In genomic region chr13:75194717-75195116, GRCh38 we compare ENCODE assay signal across 22 cellular contexts.
DNase-seq lines count a peak whose midpoint lies in the region; ATAC-seq and TF ChIP-seq lines count a peak whose summit lies in the region.
"Had no signal": no experiment of that assay in that cellular context is flagged by ENCODE, and none has a peak within 500 bp of the region (broad histone marks: within the 10 kb centered on the region; RNA-seq: fewer than 3 reads in every experiment).

No MANE protein-coding gene starts in this region.

- POLR2A ChIA-PET in activated CD8-positive, alpha-beta T cell treated with anti-CD3 and anti-CD28 coated beads for 36 hours (lab: Charles Lee), result no interaction called here

- H4K91ac ChIP-seq in neuronal stem cell (ENCODE audit: low read depth, low read length, poor library complexity), result no peak overlapping the region

- H3K9me3 Mint-ChIP-seq in activated CD8-positive, alpha-beta T cell treated with anti-CD3 and anti-CD28 coated beads for 36 hours, result no peaks in the 10 kb centered on the region
- H3K9me3 Mint-ChIP-seq: activated naive CD4-positive, alpha-beta T cell treated with anti-CD3 and anti-CD28 coated beads, Interleukin-2, amount 50 U/mL, for 72 hours; activated T-helper 1 cell treated with anti-CD3 and anti-CD28 coated beads, Interleukin-12 subunit alpha, Interleukin-12 subunit beta, Interleukin-2, Interleukin-4 antibody, amounts not matched to agents 30 ng/mL and 10 ng/mL and 1 ng/mL, durations not matched to agents 14 hours and 24 hours and 36 hours; naive thymus-derived CD8-positive, alpha-beta T cell had no signal

- no peak overlapping the region for H3K27ac Mint-ChIP-seq in activated CD8-positive, alpha-beta T cell treated with anti-CD3 and anti-CD28 coated beads for 36 hours
- H3K27ac Mint-ChIP-seq: activated CD4-positive, alpha-beta T cell treated with anti-CD3 and anti-CD28 coated beads for 36 hours; activated naive CD4-positive, alpha-beta T cell treated with anti-CD3 and anti-CD28 coated beads, Interleukin-2, amount 50 U/mL, for 72 hours; activated T-helper 1 cell treated with anti-CD3 and anti-CD28 coated beads, Interleukin-12 subunit alpha, Interleukin-12 subunit beta, Interleukin-2, Interleukin-4 antibody, amounts not matched to agents 30 ng/mL and 10 ng/mL and 1 ng/mL, durations not matched to agents 14 hours and 24 hours and 36 hours; naive thymus-derived CD8-positive, alpha-beta T cell had no signal

- H3K27ac ChIP-seq in left ventricle myocardium inferior (replicated peaks), result peak overlapping the region; percentile 81
- peak overlapping the region; percentile 50 for H3K27ac ChIP-seq in neuronal stem cell (replicated peaks; ENCODE audit: low read length)
- peak overlapping the region; percentile 64 to 65 for H3K27ac ChIP-seq in tibial artery
- H3K27ac ChIP-seq: suprapubic skin had no signal

- H2BK5ac ChIP-seq in neuronal stem cell (ENCODE audit: low read length), result no peak overlapping the region

- CTCF ChIA-PET in activated CD8-positive, alpha-beta T cell treated with anti-CD3 and anti-CD28 coated beads for 36 hours (lab: Charles Lee), result interaction anchor here (1.0 kb wide), 1 partner anchor 25 kb away, joined by 3 read pairs; no protein-coding TSS in a partner anchor

- no peak overlapping the region for H3K23ac ChIP-seq in neuronal stem cell (ENCODE audit: low read depth, low read length, poor library complexity)

- H3K36me3 Mint-ChIP-seq in activated CD8-positive, alpha-beta T cell treated with anti-CD3 and anti-CD28 coated beads for 36 hours (ENCODE audit: low read depth), result no peaks in the 10 kb centered on the region
- H3K36me3 Mint-ChIP-seq: activated naive CD4-positive, alpha-beta T cell treated with anti-CD3 and anti-CD28 coated beads, Interleukin-2, amount 50 U/mL, for 72 hours; naive thymus-derived CD8-positive, alpha-beta T cell had no signal

- H3K79me1 ChIP-seq in neuronal stem cell (ENCODE audit: low read depth, low read length), result no peaks in the 10 kb centered on the region

- no peak overlapping the region for H3K18ac ChIP-seq in neuronal stem cell (ENCODE audit: low read length)

- no peak for TF ChIP-seq CTCF in left ventricle myocardium inferior (IDR thresholded peaks at IDR 0.05; ENCODE audit: borderline replicate concordance)
- TF ChIP-seq CTCF in tibial artery (IDR thresholded peaks at IDR 0.05), result no peak
- TF ChIP-seq CTCF in activated CD8-positive, alpha-beta T cell treated with anti-CD3 and anti-CD28 coated beads for 36 hours (IDR thresholded peaks at IDR 0.05), result no peak

- ATAC-seq in activated CD8-positive, alpha-beta T cell treated with anti-CD3 and anti-CD28 coated beads for 36 hours, result no peak
- ATAC-seq: activated CD4-positive, alpha-beta T cell treated with anti-CD3 and anti-CD28 coated beads for 36 hours; activated naive CD4-positive, alpha-beta T cell treated with anti-CD3 and anti-CD28 coated beads, Interleukin-2, amount 50 U/mL, for 72 hours; naive thymus-derived CD8-positive, alpha-beta T cell had no signal

- H3K27me3 Mint-ChIP-seq in activated CD8-positive, alpha-beta T cell treated with anti-CD3 and anti-CD28 coated beads for 36 hours, result peaks cover 9% of the 10 kb centered on the region

- H3K4me2 ChIP-seq in neuronal stem cell (ENCODE audit: insufficient read depth, low read length, poor library complexity, severe bottlenecking), result no peak overlapping the region

- H3K4ac ChIP-seq in neuronal stem cell (ENCODE audit: low read length), result no peak overlapping the region

- no peak overlapping the region for H2BK120ac ChIP-seq in neuronal stem cell (ENCODE audit: low read depth, low read length)

- H2BK15ac ChIP-seq in neuronal stem cell (ENCODE audit: low read length), result no peak overlapping the region

- no peak overlapping the region for H3K14ac ChIP-seq in neuronal stem cell (ENCODE audit: low read length)

- DNase-seq in NCI-H2227 (lab: John Stamatoyannopoulos, UW; ENCODE audit: unreplicated experiment) (peak; percentile 12), NCI-H2227 treated with DMSO at 0.1 percent for 48 hours (lab: John Stamatoyannopoulos, UW) (no peak), left ventricle myocardium inferior (no peak), neuronal stem cell (ENCODE audit: low spot score) (no peak), tibial artery (peak; percentile 28 to 70), NCI-H1417 treated with DMSO at 0.1 percent for 48 hours (lab: John Stamatoyannopoulos, UW) (no peak), DMS114 treated with DMSO at 0.1 percent for 48 hours (lab: John Stamatoyannopoulos, UW; ENCODE audit: unreplicated experiment) (no peak)
- no peak for DNase-seq in activated CD8-positive, alpha-beta T cell treated with anti-CD3 and anti-CD28 coated beads for 36 hours
- DNase-seq: activated CD4-positive, alpha-beta T cell treated with anti-CD3 and anti-CD28 coated beads for 36 hours; BE2C; COR-L47; mammary epithelial cell; naive thymus-derived CD8-positive, alpha-beta T cell; NCI-H1048; NCI-H2107; NCI-H748 treated with DMSO at 0.1 percent for 48 hours; SIG-M5; stimulated activated CD8-positive, alpha-beta memory T cell treated with anti-CD3 and anti-CD28 coated beads, Interleukin-4, amount 100 ng/mL, for 48 hours had no signal

- H4K8ac ChIP-seq in neuronal stem cell (ENCODE audit: low read depth, low read length), result no peak overlapping the region

- H3K9me3 ChIP-seq in left ventricle myocardium inferior (replicated peaks) (no peaks in the 10 kb centered on the region), neuronal stem cell (replicated peaks in 1 of 2; ENCODE audit: control insufficient read depth in 2 of 2, insufficient read depth in 1 of 2, low read depth in 1 of 2, low read length in 2 of 2) (peaks cover 0 to 14% of the 10 kb centered on the region in 2 donors), tibial artery (no peaks in the 10 kb centered on the region)
- H3K9me3 ChIP-seq: BE2C, HAP-1, suprapubic skin had no signal

- no peak overlapping the region for H2BK12ac ChIP-seq in neuronal stem cell (ENCODE audit: low read length)

- no peaks in the 10 kb centered on the region for H3K4me1 Mint-ChIP-seq in activated CD8-positive, alpha-beta T cell treated with anti-CD3 and anti-CD28 coated beads for 36 hours (ENCODE audit: low read depth)
- H3K4me1 Mint-ChIP-seq: activated CD4-positive, alpha-beta T cell treated with anti-CD3 and anti-CD28 coated beads for 36 hours; naive thymus-derived CD8-positive, alpha-beta T cell had no signal

- no peak overlapping the region for H3K9ac ChIP-seq in neuronal stem cell (ENCODE audit: low read depth, low read length, poor library complexity)

- WGBS in neuronal stem cell (ENCODE audit: extremely low coverage in 2 of 2, insufficient read length in 2 of 2, insufficient replicate concordance in 1 of 2), 2 donors, result no CpG with 5 or more reads among the region's 3 CpGs

- peak overlapping the region; percentile 49 for H2AFZ ChIP-seq in neuronal stem cell (ENCODE audit: low read length)

- H3K4me3 ChIP-seq in left ventricle myocardium inferior, result no peak overlapping the region
- no peak overlapping the region for H3K4me3 ChIP-seq in neuronal stem cell (ENCODE audit: low read length in 2 of 2)
- H3K4me3 ChIP-seq in tibial artery, result no peak overlapping the region
- H3K4me3 ChIP-seq: HAP-1, suprapubic skin had no signal

- H3K27me3 ChIP-seq in left ventricle myocardium inferior (ENCODE audit: low read depth) (no peaks in the 10 kb centered on the region), neuronal stem cell (ENCODE audit: control insufficient read depth in 3 of 3, insufficient read depth in 3 of 3, low read depth in 1 of 3, low read length in 3 of 3) (no peaks in the 10 kb centered on the region), tibial artery (no peaks in the 10 kb centered on the region)
- H3K27me3 ChIP-seq: BE2C, suprapubic skin had no signal

- intact Hi-C loops in left ventricle myocardium inferior (cut with micrococcal nuclease), result no loop called here
- intact Hi-C loops in tibial artery (cut with DNase I; ENCODE audit: low total_unique reads), result no loop called here
- intact Hi-C loops in activated CD8-positive, alpha-beta T cell treated with anti-CD3 and anti-CD28 coated beads for 36 hours (cut with micrococcal nuclease), result no loop called here

- no peak overlapping the region for H2AK5ac ChIP-seq in neuronal stem cell (ENCODE audit: low read depth, low read length)

- H3K4me1 ChIP-seq in left ventricle myocardium inferior (peaks cover 33% of the 10 kb centered on the region), neuronal stem cell (ENCODE audit: control insufficient read depth in 2 of 2, insufficient read depth in 1 of 2, low read depth in 1 of 2, low read length in 2 of 2) (peaks cover 20 to 49% of the 10 kb centered on the region in 2 donors), tibial artery (peaks cover 0 to 54% (median 23%) of the 10 kb centered on the region in 4 donors)
- H3K4me1 ChIP-seq: BE2C, HAP-1, suprapubic skin had no signal

- H3K36me3 ChIP-seq in left ventricle myocardium inferior (no peaks in the 10 kb centered on the region), neuronal stem cell (replicated peaks in 1 of 2; ENCODE audit: control insufficient read depth in 2 of 2, insufficient read depth in 2 of 2, low read length in 2 of 2) (no peaks in the 10 kb centered on the region), tibial artery (no peaks in the 10 kb centered on the region)
- H3K36me3 ChIP-seq: BE2C, HAP-1, suprapubic skin had no signal

- no peak overlapping the region for H3K4me3 Mint-ChIP-seq in activated CD8-positive, alpha-beta T cell treated with anti-CD3 and anti-CD28 coated beads for 36 hours
- H3K4me3 Mint-ChIP-seq: activated CD4-positive, alpha-beta T cell treated with anti-CD3 and anti-CD28 coated beads for 36 hours; activated T-helper 1 cell treated with anti-CD3 and anti-CD28 coated beads, Interleukin-12 subunit alpha, Interleukin-12 subunit beta, Interleukin-2, Interleukin-4 antibody, amounts not matched to agents 30 ng/mL and 10 ng/mL and 1 ng/mL, durations not matched to agents 14 hours and 24 hours and 36 hours; naive thymus-derived CD8-positive, alpha-beta T cell had no signal

Comparison
In these comparisons a context has a peak if more than half of its experiments do, and no peak if none do; other contexts are left out.
1. DNase-seq: peak in NCI-H2227 (single experiment) and tibial artery (2 of 2); none in NCI-H2227 treated with DMSO at 0.1 percent for 48 hours (single experiment), left ventricle myocardium inferior (single experiment), neuronal stem cell (single experiment), NCI-H1417 treated with DMSO at 0.1 percent for 48 hours (single experiment), activated CD8-positive, alpha-beta T cell treated with anti-CD3 and anti-CD28 coated beads for 36 hours (single experiment) and DMS114 treated with DMSO at 0.1 percent for 48 hours (single experiment).
2. Peak in every context shown above with its lines, with median percentiles within 50 percentile points of each other: H3K27ac ChIP-seq.